Comparison of ENCODE assay signal across 8 cellular contexts in the genomic region with DNA sequence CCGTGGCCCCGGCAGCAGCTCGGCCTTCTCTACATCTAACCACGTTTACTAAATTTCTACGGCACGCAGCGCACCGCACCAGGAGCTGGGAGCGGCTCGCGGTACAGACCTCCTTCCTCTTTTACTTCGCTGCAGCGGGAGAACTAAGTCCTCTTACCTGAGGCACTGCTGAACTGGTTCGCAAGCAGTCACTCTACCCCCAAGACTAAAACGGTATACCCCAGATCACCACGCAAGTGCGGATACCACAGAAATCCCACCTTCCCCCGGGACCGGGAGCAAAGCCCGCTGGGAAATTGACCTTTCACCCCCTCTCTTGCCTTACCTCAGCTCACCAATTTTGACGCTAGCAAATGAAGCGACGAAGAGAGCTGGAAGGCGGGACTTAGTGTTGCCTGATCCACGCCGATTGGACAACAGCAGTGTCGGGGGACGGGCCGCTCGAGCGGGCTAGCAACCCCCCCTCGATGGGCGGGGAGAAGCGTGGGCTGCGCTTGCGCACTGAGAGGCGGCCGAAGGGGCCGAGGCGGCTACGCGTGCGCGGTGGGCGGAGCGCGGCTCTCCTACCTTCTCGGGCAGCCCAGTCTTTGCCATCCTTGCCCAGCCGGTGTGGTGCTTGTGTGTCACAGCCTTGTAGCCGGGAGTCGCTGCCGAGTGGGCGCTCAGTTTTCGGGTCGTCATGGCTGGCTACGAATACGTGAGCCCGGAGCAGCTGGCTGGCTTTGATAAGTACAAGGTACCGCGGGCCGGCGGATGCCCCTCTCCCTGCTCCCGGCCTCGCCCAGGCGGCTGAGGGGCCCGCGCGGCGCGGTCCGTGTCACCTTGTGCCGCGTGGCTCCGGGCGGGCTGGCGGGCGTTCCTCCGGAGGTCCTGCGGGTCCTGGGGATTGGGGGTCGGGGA.
DNase-seq lines count a peak whose midpoint lies in the region; ATAC-seq and TF ChIP-seq lines count a peak whose summit lies in the region.

Gene SELENOI (plus strand): TSS at position 590 of the 900 bp plus-strand sequence. CDS start 90 bp downstream, at position 680.

- peak; percentile 92 for ATAC-seq in GM19025 (IDR thresholded peaks at IDR 0.05; ENCODE audit: low read depth, unreplicated experiment)
- ATAC-seq in HG03342 (IDR thresholded peaks at IDR 0.05; ENCODE audit: unreplicated experiment), result peak; percentile 91

- DNase-seq in AG09309 (ENCODE audit: low read depth) (peak; percentile 96), NCI-H446 (lab: John Stamatoyannopoulos, UW) (peak; percentile 98 to 99), cerebellar cortex (ENCODE audit: low spot score) (peak; percentile 100), iris pigment epithelial cell (ENCODE audit: low read depth) (peak; percentile 99)
- DNase-seq in activated CD4-positive, CD25-positive, alpha-beta regulatory T cell treated with anti-CD3 and anti-CD28 coated beads, Interleukin-2, amount 50 U/mL, for 16 hours (ENCODE audit: low read depth, low spot score), result peak; percentile 99
- peak; percentile 98 to 99 for DNase-seq in stimulated activated CD4-positive, alpha-beta T cell treated with anti-CD3 and anti-CD28 coated beads, Interleukin-12 subunit alpha, Interleukin-12 subunit beta, amount 100 ng/mL, for 24 hours (ENCODE audit: low read depth in 2 of 2)

- peak within 1 kb of the TSS; percentile 88 for H3K4me3 ChIP-seq in AG09309 (ENCODE audit: control insufficient read depth, low read depth, low read length)

- no peak for TF ChIP-seq CTCF in AG09309 (IDR thresholded peaks at IDR 0.05; ENCODE audit: control insufficient read depth, insufficient read depth, low read depth, low read length, missing control alignments)

Comparison
In these comparisons a context has a peak if more than half of its experiments do, and no peak if none do; other contexts are left out.
1. Peak in every context shown above with its lines: DNase-seq, ATAC-seq and H3K4me3 ChIP-seq.